Comparison of ENCODE assay signal across 8 cellular contexts in genomic region chr20:34111712-34112599, GRCh38. TPM values are rescaled to one million over a fixed set of nuclear protein-coding genes. Genes with fewer than 3 reads are reported as not detected.
A peak's percentile ranks its signal among the peaks of the same experiment; 100 is the strongest.
DNase-seq lines count a peak whose midpoint lies in the region; ATAC-seq and TF ChIP-seq lines count a peak whose summit lies in the region.

A gene with protein sequence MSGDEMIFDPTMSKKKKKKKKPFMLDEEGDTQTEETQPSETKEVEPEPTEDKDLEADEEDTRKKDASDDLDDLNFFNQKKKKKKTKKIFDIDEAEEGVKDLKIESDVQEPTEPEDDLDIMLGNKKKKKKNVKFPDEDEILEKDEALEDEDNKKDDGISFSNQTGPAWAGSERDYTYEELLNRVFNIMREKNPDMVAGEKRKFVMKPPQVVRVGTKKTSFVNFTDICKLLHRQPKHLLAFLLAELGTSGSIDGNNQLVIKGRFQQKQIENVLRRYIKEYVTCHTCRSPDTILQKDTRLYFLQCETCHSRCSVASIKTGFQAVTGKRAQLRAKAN (minus strand): TSS chr20:34112243. CDS start chr20:34112110, 133 bp downstream.

- ATAC-seq in HG03196 (IDR thresholded peaks at IDR 0.05; ENCODE audit: unreplicated experiment) (peak; percentile 87), activated B cell treated with CpG ODN at 0.5 μM for 24 hours (ENCODE audit: low read depth) (peak; percentile 84)

- H3K4me3 Mint-ChIP-seq in activated B cell treated with CpG ODN at 0.5 μM for 24 hours = peak within 1 kb of the TSS; percentile 96
- peak within 1 kb of the TSS; percentile 87 to 97 (median 97) for H3K4me3 Mint-ChIP-seq in immature natural killer cell

- POLR2A ChIA-PET in activated B cell treated with CpG ODN at 0.5 μM for 24 hours (lab: Charles Lee) = interaction anchor here (0.5 to 2.7 kb wide), 40 partner anchors 10 to 1842 kb away, joined by 3 to 36 read pairs (median 5); partner anchors contain the start of genes ACTL10, AHCY, CBFA2T2 and CDK5RAP1

- CTCF ChIA-PET in activated B cell treated with CpG ODN at 0.5 μM for 24 hours (lab: Charles Lee) = interaction anchor here (1.2 kb wide), 2 partner anchors 17 to 43 kb away, joined by 4 read pairs; no protein-coding TSS in a partner anchor

- in situ Hi-C loops in GM18951 (cut with MboI; ENCODE audit: low sequenced_read_pairs, unreplicated experiment) = no loop called here

- peaks cover 46% of the 10 kb centered on the region for H3K36me3 Mint-ChIP-seq in activated B cell treated with CpG ODN at 0.5 μM for 24 hours (ENCODE audit: low read depth)
- H3K36me3 Mint-ChIP-seq in immature natural killer cell = no peaks in the 10 kb centered on the region

- peak within 1 kb of the TSS; percentile 88 for H3K27ac ChIP-seq in caudate nucleus (ENCODE audit: low read depth, low read length)

- no peak for TF ChIP-seq CTCF in activated B cell treated with CpG ODN at 0.5 μM for 24 hours (IDR thresholded peaks at IDR 0.05)

- peak; percentile 92 for TF ChIP-seq POLR2A in GM18951 (IDR thresholded peaks at IDR 0.05; ENCODE audit: extremely low read depth, insufficient read depth, insufficient read length)

- intact Hi-C loops in activated B cell treated with CpG ODN at 0.5 μM for 24 hours (cut with micrococcal nuclease) = loop anchor here (1.0 to 5.0 kb wide), 9 partner anchors 17 to 703 kb away; partner anchors contain the start of genes ACTL10, CBFA2T2, CHMP4B and RALY

- peaks cover 49% of the 10 kb centered on the region for H3K4me1 Mint-ChIP-seq in activated B cell treated with CpG ODN at 0.5 μM for 24 hours
- peaks cover 47 to 55% of the 10 kb centered on the region in 2 donors for H3K4me1 Mint-ChIP-seq in immature natural killer cell

- no peaks in the 10 kb centered on the region for H3K27me3 Mint-ChIP-seq in activated B cell treated with CpG ODN at 0.5 μM for 24 hours
- peaks cover 7 to 17% (median 10%) of the 10 kb centered on the region in 3 donors for H3K27me3 Mint-ChIP-seq in immature natural killer cell (ENCODE audit: low read depth in 3 of 3)

- H3K27ac Mint-ChIP-seq in activated B cell treated with CpG ODN at 0.5 μM for 24 hours (peak within 1 kb of the TSS; percentile 98), immature natural killer cell (peak within 1 kb of the TSS; percentile 92 to 98 (median 95))

- DNase-seq in AG08395 (ENCODE audit: low spot score) (peak; percentile 98), NCI-H345 (lab: John Stamatoyannopoulos, UW) (peak; percentile 99), activated B cell treated with CpG ODN at 0.5 μM for 24 hours (peak; percentile 87), caudate nucleus (lab: John Stamatoyannopoulos, UW) (peak; percentile 69 to 97 (median 93)), immature natural killer cell (peak; percentile 93 to 97 (median 96)), smooth muscle cell of the brain vasculature (ENCODE audit: low read depth, low spot score) (peak; percentile 99)

- no peaks in the 10 kb centered on the region for H3K9me3 Mint-ChIP-seq in activated B cell treated with CpG ODN at 0.5 μM for 24 hours
- H3K9me3 Mint-ChIP-seq in immature natural killer cell = no peaks in the 10 kb centered on the region

RNA-seq across cellular contexts. Expression of the gene that starts here (rescaled TPM):
- 58.3 and 62.2 TPM in 2 replicates for total RNA-seq in activated B cell treated with CpG ODN at 0.5 μM for 24 hours
- polyA plus RNA-seq in immature natural killer cell = 10 to 100 TPM; 19.9 to 22.9 (median 20.7) TPM

Comparison
In these comparisons a context has a peak if more than half of its experiments do, and no peak if none do; other contexts are left out.
1. Peak in every context shown above with its lines: DNase-seq, ATAC-seq and H3K27ac ChIP-seq.